12 cellular contexts compared by ENCODE assay signal in genomic region chr17:59572301-59572924, GRCh38. TPM values are rescaled to one million over a fixed set of nuclear protein-coding genes. Genes with fewer than 3 reads are reported as not detected.
DNase-seq lines count a peak whose midpoint lies in the region; ATAC-seq and TF ChIP-seq lines count a peak whose summit lies in the region.
"Had no signal": no experiment of that assay in that cellular context is flagged by ENCODE, and none has a peak within 500 bp of the region (broad histone marks: within the 10 kb centered on the region; RNA-seq: fewer than 3 reads in every experiment).

No MANE protein-coding gene starts in this region.

- TF ChIP-seq POLR2A in NB4 (IDR thresholded peaks at IDR 0.05; ENCODE audit: extremely low read depth, insufficient read length) = no peak

- intact Hi-C loops in left lung (cut with DNase I) = no loop called here

- no peaks in the 10 kb centered on the region for H3K9me3 ChIP-seq in left lung

- no peaks in the 10 kb centered on the region for H3K4me1 ChIP-seq in left lung

- H3K27ac ChIP-seq in left lung = no peak overlapping the region

- H3K4me3 ChIP-seq in NB4 (ENCODE audit: low read depth, low read length) (no peak overlapping the region), cardiac fibroblast (replicated peaks in 1 of 2; ENCODE audit: low read depth in 2 of 2, low read length in 2 of 2) (no peak overlapping the region), left lung (no peak overlapping the region)

- TF ChIP-seq CTCF in NB4 (IDR thresholded peaks at IDR 0.05; ENCODE audit: low read depth, low read length) = no peak
- TF ChIP-seq CTCF in cardiac fibroblast (IDR thresholded peaks at IDR 0.05; ENCODE audit: low read depth, low read length) = no peak
- TF ChIP-seq CTCF in left lung (IDR thresholded peaks at IDR 0.05) = no peak

- no peaks in the 10 kb centered on the region for H3K36me3 ChIP-seq in left lung

- no peaks in the 10 kb centered on the region for H3K27me3 ChIP-seq in left lung

- ATAC-seq in GM18867 (IDR thresholded peaks at IDR 0.05; ENCODE audit: unreplicated experiment) = no peak
- ATAC-seq in HG02678 (IDR thresholded peaks at IDR 0.05; ENCODE audit: unreplicated experiment) = no peak
- ATAC-seq in left lung = no peak
- ATAC-seq: left ventricle myocardium superior had no signal

- DNase-seq in A172 (ENCODE audit: low spot score) (peak; percentile 5), AML-193 (lab: John Stamatoyannopoulos, UW) (peak; percentile 23 to 36), NB4 (ENCODE audit: low read depth) (peak; percentile 54), cardiac fibroblast (ENCODE audit: low read depth in 2 of 2) (peak; percentile 55 to 73), SW 1271 (lab: John Stamatoyannopoulos, UW) (no peak), left lung (no peak)
- DNase-seq: activated gamma-delta T cell treated with Interleukin-2 at 50 U/mL for 16 hours, head of caudate nucleus, left ventricle myocardium superior, occipital lobe had no signal

RNA-seq across cellular contexts. Expression of gene DHX40, which starts 7.0 kb away (rescaled TPM):
- total RNA-seq in A172 (2014; rRNA removed; shearing (Covaris generic)) = 67.1 and 70.5 TPM in 2 replicates
- total RNA-seq in left lung = 10 to 100 TPM; 23.9 to 27.6 TPM

RNA-seq across cellular contexts. Expression of gene CLTC, which starts 47.3 kb away (rescaled TPM):
- 362 and 373 TPM in 2 replicates for total RNA-seq in A172 (2014; rRNA removed; shearing (Covaris generic))
- 100 to 1,000 TPM; 315 to 335 TPM for total RNA-seq in left lung

Comparison
In these comparisons a context has a peak if more than half of its experiments do, and no peak if none do; other contexts are left out.
1. DNase-seq: peak in A172 (single experiment), AML-193 (2 of 2), NB4 (single experiment) and cardiac fibroblast (2 of 2); none in SW 1271 (0 of 2) and left lung (0 of 2).